ENCODE assay signal across 8 cellular contexts in genomic region chr14:21069388-21070082, GRCh38. TPM values are rescaled to one million over a fixed set of nuclear protein-coding genes. Genes with fewer than 3 reads are reported as not detected.
DNase-seq lines count a peak whose midpoint lies in the region; ATAC-seq and TF ChIP-seq lines count a peak whose summit lies in the region.

No MANE protein-coding gene starts in this region.

- ATAC-seq in activated naive CD8-positive, alpha-beta T cell treated with anti-CD3 and anti-CD28 coated beads, Interleukin-2, amount 50 U/mL, for 24 hours = no peak
- ATAC-seq in GM21390 (IDR thresholded peaks at IDR 0.05; ENCODE audit: unreplicated experiment) (no peak), GM18870 (IDR thresholded peaks at IDR 0.05; ENCODE audit: unreplicated experiment) (no peak)

- H3K9me3 Mint-ChIP-seq in activated naive CD8-positive, alpha-beta T cell treated with anti-CD3 and anti-CD28 coated beads, Interleukin-2, amount 50 U/mL, for 24 hours = no peaks in the 10 kb centered on the region

- peak overlapping the region; percentile 88 for H3K4me3 ChIP-seq in left ventricle myocardium inferior

- H3K27me3 Mint-ChIP-seq in activated naive CD8-positive, alpha-beta T cell treated with anti-CD3 and anti-CD28 coated beads, Interleukin-2, amount 50 U/mL, for 24 hours = peaks cover 67% of the 10 kb centered on the region

- H3K4me1 Mint-ChIP-seq in activated naive CD8-positive, alpha-beta T cell treated with anti-CD3 and anti-CD28 coated beads, Interleukin-2, amount 50 U/mL, for 24 hours = peaks cover 34% of the 10 kb centered on the region

- H3K27ac ChIP-seq in left ventricle myocardium inferior (replicated peaks) = peak overlapping the region; percentile 95

- peak; percentile 86 for DNase-seq in COLO829 (ENCODE audit: low spot score)
- peak; percentile 34 for DNase-seq in M059J (ENCODE audit: low read depth)
- DNase-seq in activated naive CD8-positive, alpha-beta T cell treated with anti-CD3 and anti-CD28 coated beads, Interleukin-2, amount 50 U/mL, for 24 hours = no peak
- DNase-seq in left ventricle myocardium inferior = peak; percentile 61
- peak; percentile 74 for DNase-seq in pons (ENCODE audit: low spot score)
- DNase-seq in UCSD-AML1 (lab: John Stamatoyannopoulos, UW; ENCODE audit: unreplicated experiment) = no peak

- no peaks in the 10 kb centered on the region for H3K9me3 ChIP-seq in left ventricle myocardium inferior (replicated peaks)

- TF ChIP-seq CTCF in left ventricle myocardium inferior (IDR thresholded peaks at IDR 0.05; ENCODE audit: borderline replicate concordance) = no peak

- H3K27me3 ChIP-seq in left ventricle myocardium inferior (ENCODE audit: low read depth) = no peaks in the 10 kb centered on the region

- H3K36me3 ChIP-seq in left ventricle myocardium inferior = peaks cover 18% of the 10 kb centered on the region

- peaks cover 46% of the 10 kb centered on the region for H3K4me1 ChIP-seq in left ventricle myocardium inferior

- no peaks in the 10 kb centered on the region for H3K36me3 Mint-ChIP-seq in activated naive CD8-positive, alpha-beta T cell treated with anti-CD3 and anti-CD28 coated beads, Interleukin-2, amount 50 U/mL, for 24 hours (ENCODE audit: low read depth)

- H3K4me3 Mint-ChIP-seq in activated naive CD8-positive, alpha-beta T cell treated with anti-CD3 and anti-CD28 coated beads, Interleukin-2, amount 50 U/mL, for 24 hours = peak overlapping the region; percentile 71

- H3K27ac Mint-ChIP-seq in activated naive CD8-positive, alpha-beta T cell treated with anti-CD3 and anti-CD28 coated beads, Interleukin-2, amount 50 U/mL, for 24 hours = no peak overlapping the region

- intact Hi-C loops in left ventricle myocardium inferior (cut with micrococcal nuclease) = loop anchor here (5.0 kb wide), 1 partner anchor 33 kb away; the partner anchor contains the start of gene TMEM253

RNA-seq across cellular contexts. Expression of gene ARHGEF40, which starts 0.6 kb away (rescaled TPM):
- 12.0 and 24.8 TPM in 2 replicates for total RNA-seq in M059J (2014; rRNA removed; shearing (Covaris generic))
- total RNA-seq in left ventricle myocardium inferior = 21.3 TPM

RNA-seq across cellular contexts. Expression of gene RNASE8, which starts 11.9 kb away (rescaled TPM):
- total RNA-seq in M059J (2014; rRNA removed; shearing (Covaris generic)) = not detected in 2 replicates
- total RNA-seq in left ventricle myocardium inferior = not detected

RNA-seq across cellular contexts. Expression of gene RNASE7, which starts 27.4 kb away (rescaled TPM):
- total RNA-seq in M059J (2014; rRNA removed; shearing (Covaris generic)) = not detected in 2 replicates
- total RNA-seq in left ventricle myocardium inferior = not detected

RNA-seq across cellular contexts. Expression of gene ZNF219, which starts 28.9 kb away (rescaled TPM):
- total RNA-seq in M059J (2014; rRNA removed; shearing (Covaris generic)) = 5.3 and 12.1 TPM in 2 replicates
- 44.9 TPM for total RNA-seq in left ventricle myocardium inferior

RNA-seq across cellular contexts. Expression of gene TMEM253, which starts 31.3 kb away (rescaled TPM):
- not detected in 2 replicates for total RNA-seq in M059J (2014; rRNA removed; shearing (Covaris generic))
- 0.19 TPM for total RNA-seq in left ventricle myocardium inferior

Comparison
In these comparisons a context has a peak if more than half of its experiments do, and no peak if none do; other contexts are left out.
1. DNase-seq: peak in COLO829 (single experiment), M059J (single experiment), left ventricle myocardium inferior (single experiment) and pons (single experiment); none in activated naive CD8-positive, alpha-beta T cell treated with anti-CD3 and anti-CD28 coated beads, Interleukin-2, amount 50 U/mL, for 24 hours (single experiment) and UCSD-AML1 (single experiment).